In genomic region chr10:828191-828590, GRCh38 we compare ENCODE assay signal across 21 cellular contexts.
"Had no signal": no experiment of that assay in that cellular context is flagged by ENCODE, and none has a peak within 500 bp of the region (broad histone marks: within the 10 kb centered on the region; RNA-seq: fewer than 3 reads in every experiment).

No MANE protein-coding gene starts in this region.

- H3K4me3 Mint-ChIP-seq: activated naive CD8-positive, alpha-beta T cell; activated T-helper 1 cell treated with anti-CD3 and anti-CD28 coated beads, Interleukin-12 subunit alpha, Interleukin-12 subunit beta, Interleukin-2, Interleukin-4 antibody, amounts not matched to agents 30 ng/mL and 10 ng/mL and 1 ng/mL, durations not matched to agents 14 hours and 24 hours and 36 hours; effector memory CD8-positive, alpha-beta T cell; naive thymus-derived CD8-positive, alpha-beta T cell had no signal

- H3K27ac Mint-ChIP-seq: activated naive CD8-positive, alpha-beta T cell; activated T-helper 1 cell treated with anti-CD3 and anti-CD28 coated beads, Interleukin-12 subunit alpha, Interleukin-12 subunit beta, Interleukin-2, Interleukin-4 antibody, amounts not matched to agents 30 ng/mL and 10 ng/mL and 1 ng/mL, durations not matched to agents 14 hours and 24 hours and 36 hours; effector memory CD8-positive, alpha-beta T cell had no signal

- H3K27me3 Mint-ChIP-seq: activated naive CD8-positive, alpha-beta T cell; effector memory CD8-positive, alpha-beta T cell; naive thymus-derived CD8-positive, alpha-beta T cell had no signal

- H3K9me3 ChIP-seq: breast epithelium, colonic mucosa, esophagus squamous epithelium, gastrocnemius medialis, left lung, prostate gland, stomach, suprapubic skin, transverse colon, vagina had no signal

- H3K9me3 Mint-ChIP-seq: activated T-helper 1 cell treated with anti-CD3 and anti-CD28 coated beads, Interleukin-12 subunit alpha, Interleukin-12 subunit beta, Interleukin-2, Interleukin-4 antibody, amounts not matched to agents 30 ng/mL and 10 ng/mL and 1 ng/mL, durations not matched to agents 14 hours and 24 hours and 36 hours; effector memory CD8-positive, alpha-beta T cell; naive thymus-derived CD8-positive, alpha-beta T cell had no signal

- DNase-seq: activated CD4-positive, alpha-beta T cell treated with anti-CD3 and anti-CD28 coated beads, Interleukin-2, amount 50 U/mL, for 48 hours; activated gamma-delta T cell treated with Interleukin-2 at 50 U/mL for 16 hours; amniotic stem cell; colonic mucosa; dorsolateral prefrontal cortex; effector memory CD8-positive, alpha-beta T cell; esophagus squamous epithelium; gastrocnemius medialis; hippocampal formation; kidney glomerular epithelial cell; left lung; naive thymus-derived CD8-positive, alpha-beta T cell; stimulated activated CD4-positive, alpha-beta T cell treated with anti-CD3 and anti-CD28 coated beads, Interleukin-2, amount 100 ng/mL, for 48 hours; stomach; transverse colon had no signal

- ATAC-seq: effector memory CD8-positive, alpha-beta T cell; gastrocnemius medialis; left lung; naive thymus-derived CD8-positive, alpha-beta T cell had no signal
